In genomic region chr4:140152015-140152703, GRCh38 we compare ENCODE assay signal across 8 cellular contexts. TPM values are rescaled to one million over a fixed set of nuclear protein-coding genes. Genes with fewer than 3 reads are reported as not detected.
A peak's percentile ranks its signal among the peaks of the same experiment; 100 is the strongest.
DNase-seq lines count a peak whose midpoint lies in the region; ATAC-seq and TF ChIP-seq lines count a peak whose summit lies in the region.

No MANE protein-coding gene starts in this region.

- H3K4me3 ChIP-seq in DOHH2 (ENCODE audit: low read length) (peak overlapping the region; percentile 85), WERI-Rb-1 (ENCODE audit: low read depth, low read length) (peak overlapping the region; percentile 98)

- H3K4me2 ChIP-seq in DOHH2 (ENCODE audit: low read length), result peak overlapping the region; percentile 76

- H3K9me2 ChIP-seq in DOHH2 (replicated peaks; ENCODE audit: control insufficient read depth, low read length), result no peaks in the 10 kb centered on the region

- H3K79me2 ChIP-seq in DOHH2 (ENCODE audit: control insufficient read depth, low read length), result peaks cover 43% of the 10 kb centered on the region

- no peaks in the 10 kb centered on the region for H3K27me3 Mint-ChIP-seq in MCF 10A (ENCODE audit: insufficient read depth, unreplicated experiment)

- ATAC-seq in HG03095 (IDR thresholded peaks at IDR 0.05; ENCODE audit: unreplicated experiment) (no peak), GM18861 (IDR thresholded peaks at IDR 0.05; ENCODE audit: unreplicated experiment) (no peak)

- peak overlapping the region; percentile 92 for H3K27ac ChIP-seq in DOHH2 (ENCODE audit: low read depth, low read length)
- peak overlapping the region; percentile 98 for H3K27ac ChIP-seq in WERI-Rb-1

- no TSS peak for BruUV-seq in MCF 10A (replicated peaks; lab: Mats Ljungman, UMichigan)

- TF ChIP-seq CTCF in DOHH2 (IDR thresholded peaks at IDR 0.05; ENCODE audit: low read depth, low read length, poor library complexity, severe bottlenecking), result peak; percentile 39
- peak; percentile 35 for TF ChIP-seq CTCF in WERI-Rb-1 (IDR thresholded peaks at IDR 0.05; ENCODE audit: low read depth, low read length)
- TF ChIP-seq CTCF in MCF 10A (IDR thresholded peaks at IDR 0.05; ENCODE audit: unreplicated experiment), result peak; percentile 16

- DNase-seq in NCI-H1694 (lab: John Stamatoyannopoulos, UW) (peak; percentile 44), WERI-Rb-1 (peak; percentile 90), MCF 10A (ENCODE audit: unreplicated experiment) (no peak), inferior parietal cortex (ENCODE audit: extremely low spot score) (peak; percentile 42)
- DNase-seq in stimulated activated CD4-positive, alpha-beta T cell treated with anti-CD3 and anti-CD28 coated beads, Interleukin-12 subunit alpha, Interleukin-12 subunit beta, amount 100 ng/mL, for 4 hours, result peak; percentile 69

- H4K20me1 ChIP-seq in DOHH2 (ENCODE audit: control insufficient read depth, insufficient read depth, low read depth, low read length), result no peaks in the 10 kb centered on the region

- POLR2A ChIA-PET in MCF 10A (lab: Yijun Ruan, JAX), result interaction anchor here (0.6 to 5.1 kb wide), 22 partner anchors 35 to 624 kb away, joined by 3 to 82 read pairs (median 12); partner anchors contain the start of genes MGST2, SETD7 and TBC1D9

- 0 out of 2 replicates have a peak, but pooled peaks cover 3% of the 10 kb centered on the region for H3K36me3 ChIP-seq in DOHH2 (ENCODE audit: control insufficient read depth, low read length)
- H3K36me3 ChIP-seq in WERI-Rb-1, result peaks cover 4% of the 10 kb centered on the region; the same call in 1 of the 2 replicates

- H3K36me3 Mint-ChIP-seq in MCF 10A (ENCODE audit: insufficient read depth, unreplicated experiment), result no peaks in the 10 kb centered on the region

- intact Hi-C loops in MCF 10A (cut with micrococcal nuclease), result loop anchor here (5.0 kb wide), 4 partner anchors 55 to 550 kb away; no protein-coding TSS in a partner anchor

- H3K9me3 Mint-ChIP-seq in MCF 10A (ENCODE audit: unreplicated experiment), result no peaks in the 10 kb centered on the region

- H3K9me3 ChIP-seq in DOHH2 (ENCODE audit: control insufficient read depth, insufficient read depth, low read length), result no peaks in the 10 kb centered on the region
- no peaks in the 10 kb centered on the region for H3K9me3 ChIP-seq in WERI-Rb-1 (ENCODE audit: severe bottlenecking)

- peak overlapping the region; percentile 95 for H3K4me3 Mint-ChIP-seq in MCF 10A (ENCODE audit: unreplicated experiment)

- CTCF ChIA-PET in MCF 10A (lab: Yijun Ruan, JAX), result interaction anchor here (0.6 to 1.6 kb wide), 11 partner anchors 10 to 502 kb away, joined by 3 to 8 read pairs (median 3); no protein-coding TSS in a partner anchor

- peaks cover 24% of the 10 kb centered on the region for H3F3A ChIP-seq in DOHH2 (ENCODE audit: control insufficient read depth, insufficient read depth)

- H3K27me3 ChIP-seq in DOHH2 (ENCODE audit: control insufficient read depth, low read length), result no peaks in the 10 kb centered on the region
- H3K27me3 ChIP-seq in WERI-Rb-1 (ENCODE audit: insufficient read depth, low read depth, severe bottlenecking), result no peaks in the 10 kb centered on the region

- H3K4me1 Mint-ChIP-seq in MCF 10A (ENCODE audit: insufficient read depth, unreplicated experiment), result no peaks in the 10 kb centered on the region

- H3K4me1 ChIP-seq in DOHH2 (ENCODE audit: control insufficient read depth, low read length), result peaks cover 58% of the 10 kb centered on the region

- no peak overlapping the region for H3K27ac Mint-ChIP-seq in MCF 10A (ENCODE audit: low read depth, unreplicated experiment)

RNA-seq across cellular contexts. Expression of gene MAML3, which starts 1.8 kb away (rescaled TPM):
- total RNA-seq in MCF 10A (2022), result 0.89 and 1.7 TPM in 2 replicates
